ENCODE assay signal across 1 cellular context in the genomic region with DNA sequence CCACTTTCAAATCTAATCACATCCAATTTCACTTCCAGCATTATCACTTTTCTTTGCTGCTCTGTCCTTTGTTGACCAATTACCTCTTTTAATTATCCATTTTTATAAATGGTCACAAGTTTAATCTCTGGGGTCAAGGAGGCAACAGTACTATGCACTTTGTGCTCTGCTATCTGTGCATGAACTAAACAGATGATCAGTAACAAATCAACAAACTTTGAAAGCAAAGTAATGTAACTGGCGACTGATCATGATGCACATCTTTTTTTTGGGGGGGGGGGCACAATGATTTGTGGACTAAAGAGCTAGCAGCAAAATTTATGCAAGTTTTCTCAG.
A peak's percentile ranks its signal among the peaks of the same experiment; 100 is the strongest.
TF ChIP-seq lines count a peak whose summit lies in the region.

No MANE protein-coding gene starts in this region.

TF ChIP-seq in HepG2, 621 proteins besides CTCF, POLR2A, EP300 and RAD21 (continued from another document):
- TF ChIP-seq, protein P1, sequence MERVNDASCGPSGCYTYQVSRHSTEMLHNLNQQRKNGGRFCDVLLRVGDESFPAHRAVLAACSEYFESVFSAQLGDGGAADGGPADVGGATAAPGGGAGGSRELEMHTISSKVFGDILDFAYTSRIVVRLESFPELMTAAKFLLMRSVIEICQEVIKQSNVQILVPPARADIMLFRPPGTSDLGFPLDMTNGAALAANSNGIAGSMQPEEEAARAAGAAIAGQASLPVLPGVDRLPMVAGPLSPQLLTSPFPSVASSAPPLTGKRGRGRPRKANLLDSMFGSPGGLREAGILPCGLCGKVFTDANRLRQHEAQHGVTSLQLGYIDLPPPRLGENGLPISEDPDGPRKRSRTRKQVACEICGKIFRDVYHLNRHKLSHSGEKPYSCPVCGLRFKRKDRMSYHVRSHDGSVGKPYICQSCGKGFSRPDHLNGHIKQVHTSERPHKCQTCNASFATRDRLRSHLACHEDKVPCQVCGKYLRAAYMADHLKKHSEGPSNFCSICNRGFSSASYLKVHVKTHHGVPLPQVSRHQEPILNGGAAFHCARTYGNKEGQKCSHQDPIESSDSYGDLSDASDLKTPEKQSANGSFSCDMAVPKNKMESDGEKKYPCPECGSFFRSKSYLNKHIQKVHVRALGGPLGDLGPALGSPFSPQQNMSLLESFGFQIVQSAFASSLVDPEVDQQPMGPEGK (CRISPR knock-in tag; IDR thresholded peaks at IDR 0.05) = peak; percentile 60; the same call in 1 of the 2 replicates
- TF ChIP-seq PRDM10 (CRISPR knock-in tag; IDR thresholded peaks at IDR 0.05; ENCODE audit: low read depth) = no peak
- no peak for TF ChIP-seq FOSL2 (CRISPR knock-in tag; IDR thresholded peaks at IDR 0.05)
- no peak for TF ChIP-seq FOXP1 (IDR thresholded peaks at IDR 0.05)
- peak; percentile 58 for TF ChIP-seq FOXP1 (CRISPR knock-in tag; IDR thresholded peaks at IDR 0.05)
- no peak for TF ChIP-seq HIC2 (CRISPR knock-in tag; IDR thresholded peaks at IDR 0.05; ENCODE audit: low read depth)
- TF ChIP-seq DDIT3 (CRISPR knock-in tag; IDR thresholded peaks at IDR 0.05) = no peak
- no peak for TF ChIP-seq ZNF710 (CRISPR knock-in tag; IDR thresholded peaks at IDR 0.05; ENCODE audit: borderline replicate concordance)
- TF ChIP-seq PAXIP1 (CRISPR knock-in tag; conservative IDR thresholded peaks at IDR 0.05) = 0 out of 2 replicates have a peak, but pooled peaks have one; percentile 28
- TF ChIP-seq ZNF12 (CRISPR knock-in tag; IDR thresholded peaks at IDR 0.05) = no peak
- TF ChIP-seq TBL1XR1 (IDR thresholded peaks at IDR 0.05; ENCODE audit: borderline replicate concordance, low read length, partially characterized antibody) = no peak
- TF ChIP-seq MAX (IDR thresholded peaks at IDR 0.05) = no peak
- TF ChIP-seq HNRNPH1 (optimal IDR thresholded peaks at IDR 0.05; ENCODE audit: low read depth, low read length) = no peak
